ENCODE assay signal across 10 cellular contexts in genomic region chr1:201708085-201708512, GRCh38.
DNase-seq lines count a peak whose midpoint lies in the region; ATAC-seq and TF ChIP-seq lines count a peak whose summit lies in the region.
"Had no signal": no experiment of that assay in that cellular context is flagged by ENCODE, and none has a peak within 500 bp of the region (broad histone marks: within the 10 kb centered on the region; RNA-seq: fewer than 3 reads in every experiment).

No MANE protein-coding gene starts in this region.

- H3K9me3 Mint-ChIP-seq in effector memory CD8-positive, alpha-beta T cell: no peaks in the 10 kb centered on the region

- intact Hi-C loops in PC-3 (cut with micrococcal nuclease): no loop called here

- no peaks in the 10 kb centered on the region for H3K79me2 ChIP-seq in PC-3 (ENCODE audit: low read length)

- H3K36me3 Mint-ChIP-seq in effector memory CD8-positive, alpha-beta T cell (ENCODE audit: insufficient read depth): peaks cover 3% of the 10 kb centered on the region

- H3K27me3 ChIP-seq in PC-3 (ENCODE audit: low read length): no peaks in the 10 kb centered on the region

- no peaks in the 10 kb centered on the region for H3F3A ChIP-seq in PC-3 (ENCODE audit: low read length, unreplicated experiment)

- no peak overlapping the region for H3K9ac ChIP-seq in PC-3 (ENCODE audit: low read length)

- no peaks in the 10 kb centered on the region for H3K9me3 ChIP-seq in PC-3 (ENCODE audit: low read length)

- H4K20me1 ChIP-seq in PC-3 (ENCODE audit: low read length): no peaks in the 10 kb centered on the region

- H3K4me3 ChIP-seq in AG10803 (ENCODE audit: low read length): no peak overlapping the region
- no peak overlapping the region for H3K4me3 ChIP-seq in PC-3 (ENCODE audit: low read length)

- no peak overlapping the region for H3K4me3 Mint-ChIP-seq in effector memory CD8-positive, alpha-beta T cell

- H3K4me1 Mint-ChIP-seq in effector memory CD8-positive, alpha-beta T cell (ENCODE audit: low read depth in 2 of 2): no peaks in the 10 kb centered on the region

- TF ChIP-seq CTCF in AG10803 (conservative IDR thresholded peaks at IDR 0.05; ENCODE audit: low read length) (no peak), PC-3 (conservative IDR thresholded peaks at IDR 0.05; ENCODE audit: low read depth, low read length) (no peak)

- no peak overlapping the region for H3K27ac Mint-ChIP-seq in effector memory CD8-positive, alpha-beta T cell

- no peak overlapping the region for H3K27ac ChIP-seq in PC-3 (ENCODE audit: low read length)

- no peaks in the 10 kb centered on the region for H3K9me2 ChIP-seq in PC-3 (replicated peaks; ENCODE audit: low read length)

- ATAC-seq in PC-3 (no peak), left lobe of liver (no peak)
- no peak for ATAC-seq in effector memory CD8-positive, alpha-beta T cell (replicated peaks)

- peaks cover 25 to 40% of the 10 kb centered on the region in 2 donors for H3K27me3 Mint-ChIP-seq in effector memory CD8-positive, alpha-beta T cell

- H3K4me2 ChIP-seq in PC-3 (ENCODE audit: low read length): no peak overlapping the region

- BruUV-seq in PC-3 (replicated peaks; lab: Mats Ljungman, UMichigan): no TSS peak

- POLR2A ChIA-PET in PC-3 (lab: Charles Lee; ENCODE audit: unreplicated experiment): no interaction called here

- CTCF ChIA-PET in PC-3 (lab: Charles Lee): interaction anchor here (1.7 kb wide), 1 partner anchor 83 kb away, joined by 8 read pairs; no protein-coding TSS in a partner anchor

- H3K36me3 ChIP-seq in PC-3 (ENCODE audit: low read depth, low read length): no peaks in the 10 kb centered on the region

- peaks cover 20% of the 10 kb centered on the region for H3K4me1 ChIP-seq in PC-3 (ENCODE audit: insufficient read depth, low read length)

- no peak overlapping the region for H2AFZ ChIP-seq in PC-3 (ENCODE audit: low read length)

- peak; percentile 96 for DNase-seq in AG10803 (ENCODE audit: low read depth)
- DNase-seq in Kasumi-1 (lab: John Stamatoyannopoulos, UW): peak; percentile 34 to 62
- DNase-seq in SKM-1 (lab: John Stamatoyannopoulos, UW; ENCODE audit: unreplicated experiment): peak; percentile 70
- DNase-seq in inferior parietal cortex (ENCODE audit: extremely low spot score): peak; percentile 79
- no peak for DNase-seq in activated CD4-positive, alpha-beta T cell treated with anti-CD3 and anti-CD28 coated beads for 1 hour
- no peak for DNase-seq in PC-3
- no peak for DNase-seq in effector memory CD8-positive, alpha-beta T cell
- DNase-seq in left lobe of liver (ENCODE audit: low spot score): no peak
- DNase-seq: effector memory CD4-positive, alpha-beta T cell; kidney glomerular epithelial cell had no signal

Comparison
In these comparisons a context has a peak if more than half of its experiments do, and no peak if none do; other contexts are left out.
1. DNase-seq: peak in AG10803 (single experiment), Kasumi-1 (2 of 2), SKM-1 (single experiment) and inferior parietal cortex (single experiment); none in activated CD4-positive, alpha-beta T cell treated with anti-CD3 and anti-CD28 coated beads for 1 hour (single experiment), PC-3 (single experiment), effector memory CD8-positive, alpha-beta T cell (0 of 3) and left lobe of liver (single experiment).